In genomic region chr21:42956824-42957632, GRCh38 we compare ENCODE assay signal across 2 cellular contexts.
TF ChIP-seq lines count a peak whose summit lies in the region.

No MANE protein-coding gene starts in this region.

TF ChIP-seq in GM23338, 12 proteins besides CTCF, POLR2A, EP300 and RAD21:
- TF ChIP-seq NANOG (IDR thresholded peaks at IDR 0.05; ENCODE audit: borderline replicate concordance) (peak; percentile 68), EZH2 (IDR thresholded peaks at IDR 0.05; ENCODE audit: low read depth, unreplicated experiment) (no peak), JUNB (IDR thresholded peaks at IDR 0.05; ENCODE audit: unreplicated experiment) (no peak), ZNF114 (CRISPR knock-in tag; IDR thresholded peaks at IDR 0.05) (peak; percentile 29; the same call in 1 of the 2 replicates), ETS1 (IDR thresholded peaks at IDR 0.05) (peak; percentile 57; the same call in 1 of the 2 replicates), ZNF462 (CRISPR knock-in tag; IDR thresholded peaks at IDR 0.05) (peak; percentile 71; the same call in 1 of the 2 replicates), STAT1 (IDR thresholded peaks at IDR 0.05; ENCODE audit: unreplicated experiment) (no peak)

TF ChIP-seq in IMR-90, 13 proteins besides CTCF, POLR2A, EP300 and RAD21:
- TF ChIP-seq MXI1 (IDR thresholded peaks at IDR 0.05; ENCODE audit: borderline replicate concordance, low read depth, low read length) (no peak), CHD1 (IDR thresholded peaks at IDR 0.05; ENCODE audit: low read depth, low read length) (no peak), BHLHE40 (IDR thresholded peaks at IDR 0.05; ENCODE audit: low read depth, low read length) (no peak), MAFK (IDR thresholded peaks at IDR 0.05; ENCODE audit: low read depth, low read length) (no peak), RFX5 (IDR thresholded peaks at IDR 0.05; ENCODE audit: low read depth, low read length) (no peak), RCOR1 (IDR thresholded peaks at IDR 0.05; ENCODE audit: insufficient replicate concordance, low read length) (no peak)
